Comparison of ENCODE assay signal across 8 cellular contexts in genomic region chrX:129961180-129962083, GRCh38. TPM values are rescaled to one million over a fixed set of nuclear protein-coding genes. Genes with fewer than 3 reads are reported as not detected.
DNase-seq lines count a peak whose midpoint lies in the region; ATAC-seq, FAIRE-seq and TF ChIP-seq lines count a peak whose summit lies in the region.

No MANE protein-coding gene starts in this region.

- H3K27ac ChIP-seq in Panc1 (ENCODE audit: low read length), result peak overlapping the region; percentile 89

- H3K36me3 ChIP-seq in ES-I3 (ENCODE audit: insufficient read depth, low read length), result no peaks in the 10 kb centered on the region
- H3K36me3 ChIP-seq in Panc1 (ENCODE audit: control insufficient read depth, insufficient read depth, low read length), result no peaks in the 10 kb centered on the region

- H3K9ac ChIP-seq in ES-I3 (ENCODE audit: low read depth, low read length), result peak overlapping the region; percentile 44

- DNase-seq in Panc1 (ENCODE audit: low read depth, low spot score) (no peak), iPS-NIHi11 (ENCODE audit: low spot score) (peak; percentile 80), D721Med (ENCODE audit: insufficient read length, low spot score) (no peak)
- DNase-seq in activated effector memory CD4-positive, alpha-beta T cell treated with Interleukin-2 at 50 U/mL for 16 hours, result peak; percentile 59
- DNase-seq in stimulated activated CD4-positive, alpha-beta T cell treated with anti-CD3 and anti-CD28 coated beads, Interleukin-4, amount 100 ng/mL, for 24 hours, result peak; percentile 69

- no peak for TF ChIP-seq CTCF in Panc1 (IDR thresholded peaks at IDR 0.05)
- TF ChIP-seq CTCF in D721Med (IDR thresholded peaks at IDR 0.05; ENCODE audit: insufficient read depth, missing control alignments), result no peak

- intact Hi-C loops in Panc1 (cut with micrococcal nuclease; ENCODE audit: unreplicated experiment), result no loop called here

- FAIRE-seq in D721Med (lab: Jason Lieb, UNC), result no peak

- peak overlapping the region; percentile 27 to 62 for H3K4me3 ChIP-seq in Panc1 (ENCODE audit: low read depth in 2 of 2, low read length in 2 of 2)

- POLR2A ChIA-PET in Panc1 (lab: Charles Lee), result interaction anchor here (0.5 to 0.7 kb wide), 3 partner anchors 18 to 225 kb away, joined by 3 to 12 read pairs (median 5); no protein-coding TSS in a partner anchor

- no peaks in the 10 kb centered on the region for H3K9me3 ChIP-seq in ES-I3 (ENCODE audit: control insufficient read depth, insufficient read depth, low read length)
- H3K9me3 ChIP-seq in Panc1 (ENCODE audit: control insufficient read depth, insufficient read depth, low read depth, low read length), result no peaks in the 10 kb centered on the region

- no peaks in the 10 kb centered on the region for H3K27me3 ChIP-seq in Panc1 (ENCODE audit: control insufficient read depth, insufficient read depth, low read length)

- CTCF ChIA-PET in Panc1 (lab: Charles Lee), result no interaction called here

- peak; percentile 91 for ATAC-seq in GM21367 (IDR thresholded peaks at IDR 0.05; ENCODE audit: unreplicated experiment)
- ATAC-seq in HG03565 (IDR thresholded peaks at IDR 0.05; ENCODE audit: unreplicated experiment), result peak; percentile 79
- peak; percentile 85 for ATAC-seq in Panc1

- peaks cover 6% of the 10 kb centered on the region for H3K4me1 ChIP-seq in ES-I3 (ENCODE audit: insufficient read depth, low read length)
- H3K4me1 ChIP-seq in Panc1 (ENCODE audit: control insufficient read depth, insufficient read depth, low read length), result peaks cover 38% of the 10 kb centered on the region

- BruUV-seq in Panc1 (replicated peaks; lab: Mats Ljungman, UMichigan), result no TSS peak

- in situ Hi-C loops in Panc1 (cut with HindIII; ENCODE audit: low pct_unique_long_range_greater_than_20kb, low sequenced_read_pairs), result no loop called here

RNA-seq across cellular contexts. Expression of gene BCORL1, which starts 21.0 kb away (rescaled TPM):
- total RNA-seq in Panc1 (2021; ENCODE audit: unreplicated experiment), result 67.4 TPM
- 60.7 TPM for polyA plus RNA-seq in Panc1 (2012; ENCODE audit: insufficient read length)

RNA-seq across cellular contexts. Expression of gene UTP14A, which starts 55.5 kb away (rescaled TPM):
- 64.2 TPM for total RNA-seq in Panc1 (2021; ENCODE audit: unreplicated experiment)
- polyA plus RNA-seq in Panc1 (2012; ENCODE audit: insufficient read length), result 38.1 TPM

Comparison
In these comparisons a context has a peak if more than half of its experiments do, and no peak if none do; other contexts are left out.
1. DNase-seq: peak in activated effector memory CD4-positive, alpha-beta T cell treated with Interleukin-2 at 50 U/mL for 16 hours (single experiment), iPS-NIHi11 (single experiment) and stimulated activated CD4-positive, alpha-beta T cell treated with anti-CD3 and anti-CD28 coated beads, Interleukin-4, amount 100 ng/mL, for 24 hours (single experiment); none in Panc1 (single experiment) and D721Med (single experiment).
2. Peak in every context shown above with its lines, with median percentiles within 50 percentile points of each other: ATAC-seq.